ENCODE assay signal across 1 cellular context in genomic region chr4:140046573-140046972, GRCh38.
TF ChIP-seq lines count a peak whose summit lies in the region.

No MANE protein-coding gene starts in this region.

TF ChIP-seq in HepG2, 621 proteins besides CTCF, POLR2A, EP300 and RAD21 (continued from another document):
- TF ChIP-seq HMGXB4 (CRISPR knock-in tag; IDR thresholded peaks at IDR 0.05; ENCODE audit: borderline replicate concordance in 1 of 2, low read depth in 1 of 2): no peak
- no peak for TF ChIP-seq NR1H2 (CRISPR knock-in tag; IDR thresholded peaks at IDR 0.05; ENCODE audit: borderline replicate concordance, low read depth)
- TF ChIP-seq ZNF224 (CRISPR knock-in tag; IDR thresholded peaks at IDR 0.05): no peak
- no peak for TF ChIP-seq SETDB1 (CRISPR knock-in tag; IDR thresholded peaks at IDR 0.05; ENCODE audit: borderline replicate concordance)
- no peak for TF ChIP-seq ZNF484 (CRISPR knock-in tag; IDR thresholded peaks at IDR 0.05; ENCODE audit: borderline replicate concordance, low read depth)
- TF ChIP-seq TRAFD1 (CRISPR knock-in tag; IDR thresholded peaks at IDR 0.05; ENCODE audit: borderline replicate concordance): no peak
- TF ChIP-seq ZUFSP (CRISPR knock-in tag; IDR thresholded peaks at IDR 0.05; ENCODE audit: borderline replicate concordance): no peak
- TF ChIP-seq ZFAT (CRISPR knock-in tag; conservative IDR thresholded peaks at IDR 0.05): no peak
- TF ChIP-seq ZFP36L2 (CRISPR knock-in tag; IDR thresholded peaks at IDR 0.05): no peak
- no peak for TF ChIP-seq ZNF800 (CRISPR knock-in tag; IDR thresholded peaks at IDR 0.05)
- TF ChIP-seq ZNF446 (CRISPR knock-in tag; IDR thresholded peaks at IDR 0.05): no peak
- no peak for TF ChIP-seq NRL (CRISPR knock-in tag; IDR thresholded peaks at IDR 0.05; ENCODE audit: borderline replicate concordance)
- TF ChIP-seq ZNF543 (CRISPR knock-in tag; IDR thresholded peaks at IDR 0.05): no peak
- TF ChIP-seq MYPOP (CRISPR knock-in tag; IDR thresholded peaks at IDR 0.05): no peak
